Comparison of ENCODE assay signal across 16 cellular contexts in genomic region chr15:85778107-85778776, GRCh38. TPM values are rescaled to one million over a fixed set of nuclear protein-coding genes. Genes with fewer than 3 reads are reported as not detected.
DNase-seq lines count a peak whose midpoint lies in the region; ATAC-seq and TF ChIP-seq lines count a peak whose summit lies in the region.
"Had no signal": no experiment of that assay in that cellular context is flagged by ENCODE, and none has a peak within 500 bp of the region (broad histone marks: within the 10 kb centered on the region; RNA-seq: fewer than 3 reads in every experiment).

No MANE protein-coding gene starts in this region.

- TF ChIP-seq CTCF in left lung (IDR thresholded peaks at IDR 0.05): no peak

- ATAC-seq in left lung (peak; percentile 27), HG03439 (IDR thresholded peaks at IDR 0.05; ENCODE audit: unreplicated experiment) (no peak)

- peak; percentile 81 for DNase-seq in NCI-H446 treated with DMSO at 0.1 percent for 48 hours (lab: John Stamatoyannopoulos, UW)
- DNase-seq in left lung: peak in 1 of 2 donors; percentile 49
- DNase-seq in foreskin melanocyte: no peak
- DNase-seq in stimulated activated CD4-positive, alpha-beta T cell treated with anti-CD3 and anti-CD28 coated beads, Interleukin-1b, Interleukin-23, amount 100 ng/mL, for 48 hours: no peak
- DNase-seq: activated CD4-positive, alpha-beta T cell treated with anti-CD3 and anti-CD28 coated beads, Interleukin-2, amount 10 ng/mL, durations not matched to agents 24 days and 14 days; activated naive CD4-positive, alpha-beta T cell; IMR-90; NCI-H82; Peyer's patch; stimulated activated CD4-positive, alpha-beta T cell treated with anti-CD3 and anti-CD28 coated beads, Interleukin-4, amount 100 ng/mL, for 4 hours; stimulated activated CD8-positive, alpha-beta memory T cell treated with anti-CD3 and anti-CD28 coated beads, Interleukin-4, amount 100 ng/mL, for 48 hours had no signal

- intact Hi-C loops in left lung (cut with DNase I): no loop called here

- H3K27me3 ChIP-seq in endocrine pancreas (ENCODE audit: control insufficient read depth, insufficient read depth, low read length) (no peaks in the 10 kb centered on the region), left lung (no peaks in the 10 kb centered on the region), subcutaneous abdominal adipose tissue (ENCODE audit: control insufficient read depth in 5 of 5, insufficient read depth in 4 of 5, low read length in 5 of 5) (no peaks in the 10 kb centered on the region)
- H3K27me3 ChIP-seq: ascending aorta, Peyer's patch, suprapubic skin had no signal

- H3K4me3 ChIP-seq in endocrine pancreas (ENCODE audit: control insufficient read depth, insufficient read depth, low read length): no peak overlapping the region
- H3K4me3 ChIP-seq in left lung: no peak overlapping the region
- peak overlapping the region in 4 of 5 donors; percentile 9 to 82 (median 36) for H3K4me3 ChIP-seq in subcutaneous abdominal adipose tissue (ENCODE audit: low read depth in 1 of 5, low read length in 5 of 5)
- H3K4me3 ChIP-seq: ascending aorta, Peyer's patch, suprapubic skin had no signal

- no peaks in the 10 kb centered on the region for H3K9me3 ChIP-seq in endocrine pancreas (ENCODE audit: control insufficient read depth, low read length)
- no peaks in the 10 kb centered on the region for H3K9me3 ChIP-seq in left lung
- no peaks in the 10 kb centered on the region for H3K9me3 ChIP-seq in subcutaneous abdominal adipose tissue (ENCODE audit: control insufficient read depth in 5 of 5, low read length in 5 of 5)
- H3K9me3 ChIP-seq: ascending aorta, Peyer's patch, suprapubic skin had no signal

- H3K4me1 ChIP-seq in endocrine pancreas (ENCODE audit: control insufficient read depth, insufficient read depth, low read length) (no peaks in the 10 kb centered on the region), left lung (peaks cover 0 to 22% of the 10 kb centered on the region in 2 donors), subcutaneous abdominal adipose tissue (ENCODE audit: control insufficient read depth in 5 of 5, insufficient read depth in 5 of 5, low read length in 5 of 5) (peaks cover 7 to 80% (median 44%) of the 10 kb centered on the region in 5 donors)
- H3K4me1 ChIP-seq: ascending aorta had no signal

- H3K36me3 ChIP-seq in endocrine pancreas (ENCODE audit: control insufficient read depth, insufficient read depth, low read length) (no peaks in the 10 kb centered on the region), left lung (no peaks in the 10 kb centered on the region), subcutaneous abdominal adipose tissue (ENCODE audit: control insufficient read depth in 5 of 5, insufficient read depth in 5 of 5, low read length in 5 of 5) (no peaks in the 10 kb centered on the region)
- H3K36me3 ChIP-seq: ascending aorta, Peyer's patch, suprapubic skin had no signal

- H3K27ac ChIP-seq in left lung (no peak overlapping the region), subcutaneous abdominal adipose tissue (ENCODE audit: low read depth, low read length) (peak overlapping the region; percentile 84)
- H3K27ac ChIP-seq: ascending aorta, Peyer's patch, suprapubic skin had no signal

- H3K9ac ChIP-seq in endocrine pancreas (ENCODE audit: control insufficient read depth, insufficient read depth, low read length): peak overlapping the region; percentile 10
- H3K9ac ChIP-seq in subcutaneous abdominal adipose tissue (ENCODE audit: low read length in 5 of 5): peak overlapping the region in 3 of 5 donors; percentile 66 to 71 (median 67)

RNA-seq across cellular contexts. Expression of gene KLHL25, which starts 16.5 kb away (rescaled TPM):
- 1 to 10 TPM; 4.4 to 4.6 TPM for total RNA-seq in left lung

Comparison
In these comparisons a context has a peak if more than half of its experiments do, and no peak if none do; other contexts are left out.
1. H3K4me3 ChIP-seq: peak in subcutaneous abdominal adipose tissue (4 of 5); none in endocrine pancreas (single experiment) and left lung (0 of 2).